25 cellular contexts compared by ENCODE assay signal in the genomic region with DNA sequence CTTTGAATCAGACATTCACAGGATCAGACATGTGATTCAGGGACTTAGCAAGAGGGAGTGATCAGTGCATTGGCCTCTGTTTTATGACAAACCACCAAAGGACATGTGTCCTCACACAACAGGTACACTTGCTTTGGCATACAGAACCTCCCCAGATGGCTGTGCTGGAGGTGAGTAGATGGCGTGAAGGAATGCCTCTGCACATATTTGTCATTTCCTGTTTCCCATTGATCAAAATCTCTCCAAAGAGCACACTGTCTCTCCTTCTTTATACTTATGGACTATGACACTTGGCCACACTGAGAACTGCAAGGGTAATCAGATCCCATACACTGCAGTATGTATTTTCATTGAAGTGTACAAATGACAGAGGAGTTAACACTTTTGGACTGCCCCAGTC.
DNase-seq lines count a peak whose midpoint lies in the region; ATAC-seq and TF ChIP-seq lines count a peak whose summit lies in the region.
"Had no signal": no experiment of that assay in that cellular context is flagged by ENCODE, and none has a peak within 500 bp of the region (broad histone marks: within the 10 kb centered on the region; RNA-seq: fewer than 3 reads in every experiment).

No MANE protein-coding gene starts in this region.

- H3K4me1 ChIP-seq in breast epithelium (no peaks in the 10 kb centered on the region), RWPE2 (ENCODE audit: insufficient read depth, poor library complexity, severe bottlenecking) (no peaks in the 10 kb centered on the region)
- H3K4me1 ChIP-seq: BLaER1 treated with 17β-estradiol and CSF1 and Interleukin-3, amounts not matched to agents 10 nM and 100 nM; Peyer's patch had no signal

- DNase-seq in MCF 10A (ENCODE audit: unreplicated experiment) (peak; percentile 0), breast epithelium (ENCODE audit: low spot score in 2 of 2) (no peak), RWPE2 (ENCODE audit: low spot score) (no peak), epithelial cell of prostate (ENCODE audit: low read depth, low spot score) (no peak), immature natural killer cell (no peak), HuH-7 (ENCODE audit: low spot score) (no peak), nucleus accumbens (lab: John Stamatoyannopoulos, UW) (no peak)
- DNase-seq: Calu3; CD4-positive, alpha-beta memory T cell; DMS153; EL; MM.1S; NCI-H1048; NCI-H1436 treated with DMSO at 0.1 percent for 48 hours; NCI-H1930; NCI-H2227 treated with DMSO at 0.1 percent for 48 hours; NCI-H510A; NCI-H748 treated with DMSO at 0.1 percent for 48 hours; Peyer's patch; Right ventricle myocardium superior; T-helper 17 cell had no signal

- no peak overlapping the region for H3K27ac ChIP-seq in breast epithelium
- H3K27ac ChIP-seq in RWPE2 (ENCODE audit: poor library complexity, severe bottlenecking): no peak overlapping the region
- H3K27ac ChIP-seq in epithelial cell of prostate: peak overlapping the region; percentile 31
- H3K27ac ChIP-seq: 22Rv1; BLaER1 treated with 17β-estradiol and CSF1 and Interleukin-3, amounts not matched to agents 10 nM and 100 nM; Peyer's patch had no signal

- intact Hi-C loops in MCF 10A (cut with micrococcal nuclease) (no loop called here), breast epithelium (cut with DNase I; ENCODE audit: low total_unique reads) (no loop called here)

- H3K4me1 Mint-ChIP-seq in MCF 10A (ENCODE audit: insufficient read depth, unreplicated experiment) (peaks cover 9% of the 10 kb centered on the region), immature natural killer cell (no peaks in the 10 kb centered on the region)
- H3K4me1 Mint-ChIP-seq: CD4-positive, alpha-beta memory T cell; T-helper 17 cell had no signal

- ATAC-seq in RWPE2 (ENCODE audit: low read depth) (peak; percentile 45; the same call in 2 of the 3 replicates), HG02759 (IDR thresholded peaks at IDR 0.05; ENCODE audit: unreplicated experiment) (no peak)
- ATAC-seq: K562, T-helper 17 cell had no signal

- no peak overlapping the region for H3K27ac Mint-ChIP-seq in MCF 10A (ENCODE audit: low read depth, unreplicated experiment)
- no peak overlapping the region for H3K27ac Mint-ChIP-seq in immature natural killer cell
- H3K27ac Mint-ChIP-seq: CD4-positive, alpha-beta memory T cell; T-helper 17 cell had no signal

- TF ChIP-seq POLR2A in breast epithelium (IDR thresholded peaks at IDR 0.05): no peak

- BruUV-seq in MCF 10A (replicated peaks; lab: Mats Ljungman, UMichigan): no TSS peak

- no peaks in the 10 kb centered on the region for H3K36me3 ChIP-seq in breast epithelium
- no peaks in the 10 kb centered on the region for H3K36me3 ChIP-seq in RWPE2 (ENCODE audit: low read depth)
- H3K36me3 ChIP-seq: BLaER1 treated with 17β-estradiol and CSF1 and Interleukin-3, amounts not matched to agents 10 nM and 100 nM; Peyer's patch had no signal

- TF ChIP-seq CTCF in MCF 10A (IDR thresholded peaks at IDR 0.05; ENCODE audit: unreplicated experiment): no peak
- TF ChIP-seq CTCF in breast epithelium (IDR thresholded peaks at IDR 0.05): no peak
- TF ChIP-seq CTCF in RWPE2 (IDR thresholded peaks at IDR 0.05; ENCODE audit: poor library complexity, severe bottlenecking): no peak

- no peaks in the 10 kb centered on the region for H3K9me3 Mint-ChIP-seq in MCF 10A (ENCODE audit: unreplicated experiment)
- peaks cover 6 to 45% (median 15%) of the 10 kb centered on the region in 6 donors for H3K9me3 Mint-ChIP-seq in immature natural killer cell

- H3K9me3 ChIP-seq in breast epithelium (no peaks in the 10 kb centered on the region), RWPE2 (ENCODE audit: severe bottlenecking) (no peaks in the 10 kb centered on the region)
- H3K9me3 ChIP-seq: Peyer's patch had no signal

- CTCF ChIA-PET in MCF 10A (lab: Yijun Ruan, JAX): interaction anchor here (1.1 kb wide), 1 partner anchor 17 kb away, joined by 5 read pairs; no protein-coding TSS in a partner anchor

- H3K4me3 Mint-ChIP-seq in MCF 10A (ENCODE audit: unreplicated experiment) (no peak overlapping the region), immature natural killer cell (no peak overlapping the region)
- H3K4me3 Mint-ChIP-seq: CD4-positive, alpha-beta memory T cell; T-helper 17 cell had no signal

- H3K27me3 ChIP-seq in breast epithelium (no peaks in the 10 kb centered on the region), RWPE2 (ENCODE audit: insufficient read depth, poor library complexity, severe bottlenecking) (no peaks in the 10 kb centered on the region)
- H3K27me3 ChIP-seq: BLaER1 treated with 17β-estradiol and CSF1 and Interleukin-3, amounts not matched to agents 10 nM and 100 nM; Peyer's patch had no signal

- H3K36me3 Mint-ChIP-seq in MCF 10A (ENCODE audit: insufficient read depth, unreplicated experiment): no peaks in the 10 kb centered on the region
- peaks cover 0 to 6% (median 5%) of the 10 kb centered on the region in 3 donors for H3K36me3 Mint-ChIP-seq in immature natural killer cell
- H3K36me3 Mint-ChIP-seq: CD4-positive, alpha-beta memory T cell had no signal

- no peak overlapping the region for H3K4me3 ChIP-seq in breast epithelium
- no peak overlapping the region for H3K4me3 ChIP-seq in RWPE2 (ENCODE audit: severe bottlenecking)
- H3K4me3 ChIP-seq: BLaER1 treated with 17β-estradiol and CSF1 and Interleukin-3, amounts not matched to agents 10 nM and 100 nM; K562; Peyer's patch had no signal

- no peaks in the 10 kb centered on the region for H3K27me3 Mint-ChIP-seq in MCF 10A (ENCODE audit: insufficient read depth, unreplicated experiment)
- peaks cover 0 to 1% (median 1%) of the 10 kb centered on the region in 3 donors for H3K27me3 Mint-ChIP-seq in immature natural killer cell (ENCODE audit: low read depth in 3 of 3)
- H3K27me3 Mint-ChIP-seq: CD4-positive, alpha-beta memory T cell; T-helper 17 cell had no signal

- POLR2A ChIA-PET in MCF 10A (lab: Yijun Ruan, JAX): no interaction called here
